Comparison of ENCODE assay signal across 1 cellular context in the genomic region with DNA sequence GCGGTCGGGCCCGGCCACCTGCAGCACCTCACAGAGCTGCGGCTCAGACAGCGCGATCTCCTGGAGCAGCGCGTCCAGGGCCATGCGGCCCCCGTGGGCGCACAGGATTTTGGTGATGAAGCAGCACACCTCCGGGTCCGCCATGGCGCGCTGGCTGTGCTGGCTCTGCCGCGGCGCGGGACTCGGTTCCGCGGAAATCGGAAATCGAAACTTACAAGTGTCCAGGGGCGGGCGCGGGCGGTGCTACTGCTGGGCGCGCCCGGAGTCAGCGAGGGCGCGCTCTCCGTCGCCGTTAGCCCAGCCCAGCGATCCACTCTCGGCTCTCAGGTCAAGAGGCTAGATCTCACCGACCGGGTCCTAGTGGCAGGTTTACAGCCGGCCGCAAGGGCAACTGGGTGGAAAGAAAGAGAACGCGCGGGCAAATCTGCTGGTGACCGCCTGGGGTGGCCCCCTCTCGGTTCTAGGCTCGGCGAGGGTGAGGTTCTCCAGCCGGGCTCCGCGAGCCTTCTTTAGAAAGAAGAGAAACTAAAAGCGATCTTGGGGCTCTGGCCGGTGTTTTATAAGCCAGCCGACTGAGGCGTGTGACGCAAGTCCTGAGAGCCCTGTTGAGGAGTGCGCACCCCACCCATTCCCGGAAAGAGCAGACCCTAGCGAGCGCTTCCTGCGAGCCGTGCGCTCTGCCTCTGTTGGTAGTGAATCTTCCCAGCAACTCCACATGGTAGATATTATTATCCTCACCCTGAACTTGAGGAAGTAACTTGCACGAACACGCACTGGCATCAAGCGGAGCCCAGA.
TF ChIP-seq lines count a peak whose summit lies in the region.

A gene (minus strand): TSS at position 533 of the 795 bp plus-strand sequence. CDS start 389 bp downstream, at position 144.

TF ChIP-seq in K562, 482 proteins besides CTCF, POLR2A, EP300 and RAD21 (continued from another document and continues in another):
- TF ChIP-seq, protein P1, sequence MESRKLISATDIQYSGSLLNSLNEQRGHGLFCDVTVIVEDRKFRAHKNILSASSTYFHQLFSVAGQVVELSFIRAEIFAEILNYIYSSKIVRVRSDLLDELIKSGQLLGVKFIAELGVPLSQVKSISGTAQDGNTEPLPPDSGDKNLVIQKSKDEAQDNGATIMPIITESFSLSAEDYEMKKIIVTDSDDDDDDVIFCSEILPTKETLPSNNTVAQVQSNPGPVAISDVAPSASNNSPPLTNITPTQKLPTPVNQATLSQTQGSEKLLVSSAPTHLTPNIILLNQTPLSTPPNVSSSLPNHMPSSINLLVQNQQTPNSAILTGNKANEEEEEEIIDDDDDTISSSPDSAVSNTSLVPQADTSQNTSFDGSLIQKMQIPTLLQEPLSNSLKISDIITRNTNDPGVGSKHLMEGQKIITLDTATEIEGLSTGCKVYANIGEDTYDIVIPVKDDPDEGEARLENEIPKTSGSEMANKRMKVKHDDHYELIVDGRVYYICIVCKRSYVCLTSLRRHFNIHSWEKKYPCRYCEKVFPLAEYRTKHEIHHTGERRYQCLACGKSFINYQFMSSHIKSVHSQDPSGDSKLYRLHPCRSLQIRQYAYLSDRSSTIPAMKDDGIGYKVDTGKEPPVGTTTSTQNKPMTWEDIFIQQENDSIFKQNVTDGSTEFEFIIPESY (CRISPR knock-in tag; IDR thresholded peaks at IDR 0.05): peak; percentile 80; the same call in 1 of the 2 replicates
- TF ChIP-seq, protein P2, sequence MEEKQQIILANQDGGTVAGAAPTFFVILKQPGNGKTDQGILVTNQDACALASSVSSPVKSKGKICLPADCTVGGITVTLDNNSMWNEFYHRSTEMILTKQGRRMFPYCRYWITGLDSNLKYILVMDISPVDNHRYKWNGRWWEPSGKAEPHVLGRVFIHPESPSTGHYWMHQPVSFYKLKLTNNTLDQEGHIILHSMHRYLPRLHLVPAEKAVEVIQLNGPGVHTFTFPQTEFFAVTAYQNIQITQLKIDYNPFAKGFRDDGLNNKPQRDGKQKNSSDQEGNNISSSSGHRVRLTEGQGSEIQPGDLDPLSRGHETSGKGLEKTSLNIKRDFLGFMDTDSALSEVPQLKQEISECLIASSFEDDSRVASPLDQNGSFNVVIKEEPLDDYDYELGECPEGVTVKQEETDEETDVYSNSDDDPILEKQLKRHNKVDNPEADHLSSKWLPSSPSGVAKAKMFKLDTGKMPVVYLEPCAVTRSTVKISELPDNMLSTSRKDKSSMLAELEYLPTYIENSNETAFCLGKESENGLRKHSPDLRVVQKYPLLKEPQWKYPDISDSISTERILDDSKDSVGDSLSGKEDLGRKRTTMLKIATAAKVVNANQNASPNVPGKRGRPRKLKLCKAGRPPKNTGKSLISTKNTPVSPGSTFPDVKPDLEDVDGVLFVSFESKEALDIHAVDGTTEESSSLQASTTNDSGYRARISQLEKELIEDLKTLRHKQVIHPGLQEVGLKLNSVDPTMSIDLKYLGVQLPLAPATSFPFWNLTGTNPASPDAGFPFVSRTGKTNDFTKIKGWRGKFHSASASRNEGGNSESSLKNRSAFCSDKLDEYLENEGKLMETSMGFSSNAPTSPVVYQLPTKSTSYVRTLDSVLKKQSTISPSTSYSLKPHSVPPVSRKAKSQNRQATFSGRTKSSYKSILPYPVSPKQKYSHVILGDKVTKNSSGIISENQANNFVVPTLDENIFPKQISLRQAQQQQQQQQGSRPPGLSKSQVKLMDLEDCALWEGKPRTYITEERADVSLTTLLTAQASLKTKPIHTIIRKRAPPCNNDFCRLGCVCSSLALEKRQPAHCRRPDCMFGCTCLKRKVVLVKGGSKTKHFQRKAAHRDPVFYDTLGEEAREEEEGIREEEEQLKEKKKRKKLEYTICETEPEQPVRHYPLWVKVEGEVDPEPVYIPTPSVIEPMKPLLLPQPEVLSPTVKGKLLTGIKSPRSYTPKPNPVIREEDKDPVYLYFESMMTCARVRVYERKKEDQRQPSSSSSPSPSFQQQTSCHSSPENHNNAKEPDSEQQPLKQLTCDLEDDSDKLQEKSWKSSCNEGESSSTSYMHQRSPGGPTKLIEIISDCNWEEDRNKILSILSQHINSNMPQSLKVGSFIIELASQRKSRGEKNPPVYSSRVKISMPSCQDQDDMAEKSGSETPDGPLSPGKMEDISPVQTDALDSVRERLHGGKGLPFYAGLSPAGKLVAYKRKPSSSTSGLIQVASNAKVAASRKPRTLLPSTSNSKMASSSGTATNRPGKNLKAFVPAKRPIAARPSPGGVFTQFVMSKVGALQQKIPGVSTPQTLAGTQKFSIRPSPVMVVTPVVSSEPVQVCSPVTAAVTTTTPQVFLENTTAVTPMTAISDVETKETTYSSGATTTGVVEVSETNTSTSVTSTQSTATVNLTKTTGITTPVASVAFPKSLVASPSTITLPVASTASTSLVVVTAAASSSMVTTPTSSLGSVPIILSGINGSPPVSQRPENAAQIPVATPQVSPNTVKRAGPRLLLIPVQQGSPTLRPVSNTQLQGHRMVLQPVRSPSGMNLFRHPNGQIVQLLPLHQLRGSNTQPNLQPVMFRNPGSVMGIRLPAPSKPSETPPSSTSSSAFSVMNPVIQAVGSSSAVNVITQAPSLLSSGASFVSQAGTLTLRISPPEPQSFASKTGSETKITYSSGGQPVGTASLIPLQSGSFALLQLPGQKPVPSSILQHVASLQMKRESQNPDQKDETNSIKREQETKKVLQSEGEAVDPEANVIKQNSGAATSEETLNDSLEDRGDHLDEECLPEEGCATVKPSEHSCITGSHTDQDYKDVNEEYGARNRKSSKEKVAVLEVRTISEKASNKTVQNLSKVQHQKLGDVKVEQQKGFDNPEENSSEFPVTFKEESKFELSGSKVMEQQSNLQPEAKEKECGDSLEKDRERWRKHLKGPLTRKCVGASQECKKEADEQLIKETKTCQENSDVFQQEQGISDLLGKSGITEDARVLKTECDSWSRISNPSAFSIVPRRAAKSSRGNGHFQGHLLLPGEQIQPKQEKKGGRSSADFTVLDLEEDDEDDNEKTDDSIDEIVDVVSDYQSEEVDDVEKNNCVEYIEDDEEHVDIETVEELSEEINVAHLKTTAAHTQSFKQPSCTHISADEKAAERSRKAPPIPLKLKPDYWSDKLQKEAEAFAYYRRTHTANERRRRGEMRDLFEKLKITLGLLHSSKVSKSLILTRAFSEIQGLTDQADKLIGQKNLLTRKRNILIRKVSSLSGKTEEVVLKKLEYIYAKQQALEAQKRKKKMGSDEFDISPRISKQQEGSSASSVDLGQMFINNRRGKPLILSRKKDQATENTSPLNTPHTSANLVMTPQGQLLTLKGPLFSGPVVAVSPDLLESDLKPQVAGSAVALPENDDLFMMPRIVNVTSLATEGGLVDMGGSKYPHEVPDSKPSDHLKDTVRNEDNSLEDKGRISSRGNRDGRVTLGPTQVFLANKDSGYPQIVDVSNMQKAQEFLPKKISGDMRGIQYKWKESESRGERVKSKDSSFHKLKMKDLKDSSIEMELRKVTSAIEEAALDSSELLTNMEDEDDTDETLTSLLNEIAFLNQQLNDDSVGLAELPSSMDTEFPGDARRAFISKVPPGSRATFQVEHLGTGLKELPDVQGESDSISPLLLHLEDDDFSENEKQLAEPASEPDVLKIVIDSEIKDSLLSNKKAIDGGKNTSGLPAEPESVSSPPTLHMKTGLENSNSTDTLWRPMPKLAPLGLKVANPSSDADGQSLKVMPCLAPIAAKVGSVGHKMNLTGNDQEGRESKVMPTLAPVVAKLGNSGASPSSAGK (IDR thresholded peaks at IDR 0.05): peak; percentile 76; the same call in 1 of the 2 replicates
- TF ChIP-seq DDX20 (tag; IDR thresholded peaks at IDR 0.05; ENCODE audit: low read depth): no peak
- no peak; the same call in 1 of the 2 replicates for TF ChIP-seq ZKSCAN8 (CRISPR knock-in tag; IDR thresholded peaks at IDR 0.05)
- TF ChIP-seq TBL1XR1 (IDR thresholded peaks at IDR 0.05; ENCODE audit: low read length in 2 of 2): peak; percentile 12 to 28; a peak in 3 of 4 replicates
- TF ChIP-seq, protein P3, sequence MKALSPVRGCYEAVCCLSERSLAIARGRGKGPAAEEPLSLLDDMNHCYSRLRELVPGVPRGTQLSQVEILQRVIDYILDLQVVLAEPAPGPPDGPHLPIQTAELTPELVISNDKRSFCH (CRISPR knock-in tag; IDR thresholded peaks at IDR 0.05): no peak
- TF ChIP-seq, protein P3 (tag; IDR thresholded peaks at IDR 0.05): no peak; the same call in 1 of the 2 replicates
- no peak for TF ChIP-seq RBM39 (optimal IDR thresholded peaks at IDR 0.05; ENCODE audit: low read depth, low read length)
- TF ChIP-seq, protein P4, sequence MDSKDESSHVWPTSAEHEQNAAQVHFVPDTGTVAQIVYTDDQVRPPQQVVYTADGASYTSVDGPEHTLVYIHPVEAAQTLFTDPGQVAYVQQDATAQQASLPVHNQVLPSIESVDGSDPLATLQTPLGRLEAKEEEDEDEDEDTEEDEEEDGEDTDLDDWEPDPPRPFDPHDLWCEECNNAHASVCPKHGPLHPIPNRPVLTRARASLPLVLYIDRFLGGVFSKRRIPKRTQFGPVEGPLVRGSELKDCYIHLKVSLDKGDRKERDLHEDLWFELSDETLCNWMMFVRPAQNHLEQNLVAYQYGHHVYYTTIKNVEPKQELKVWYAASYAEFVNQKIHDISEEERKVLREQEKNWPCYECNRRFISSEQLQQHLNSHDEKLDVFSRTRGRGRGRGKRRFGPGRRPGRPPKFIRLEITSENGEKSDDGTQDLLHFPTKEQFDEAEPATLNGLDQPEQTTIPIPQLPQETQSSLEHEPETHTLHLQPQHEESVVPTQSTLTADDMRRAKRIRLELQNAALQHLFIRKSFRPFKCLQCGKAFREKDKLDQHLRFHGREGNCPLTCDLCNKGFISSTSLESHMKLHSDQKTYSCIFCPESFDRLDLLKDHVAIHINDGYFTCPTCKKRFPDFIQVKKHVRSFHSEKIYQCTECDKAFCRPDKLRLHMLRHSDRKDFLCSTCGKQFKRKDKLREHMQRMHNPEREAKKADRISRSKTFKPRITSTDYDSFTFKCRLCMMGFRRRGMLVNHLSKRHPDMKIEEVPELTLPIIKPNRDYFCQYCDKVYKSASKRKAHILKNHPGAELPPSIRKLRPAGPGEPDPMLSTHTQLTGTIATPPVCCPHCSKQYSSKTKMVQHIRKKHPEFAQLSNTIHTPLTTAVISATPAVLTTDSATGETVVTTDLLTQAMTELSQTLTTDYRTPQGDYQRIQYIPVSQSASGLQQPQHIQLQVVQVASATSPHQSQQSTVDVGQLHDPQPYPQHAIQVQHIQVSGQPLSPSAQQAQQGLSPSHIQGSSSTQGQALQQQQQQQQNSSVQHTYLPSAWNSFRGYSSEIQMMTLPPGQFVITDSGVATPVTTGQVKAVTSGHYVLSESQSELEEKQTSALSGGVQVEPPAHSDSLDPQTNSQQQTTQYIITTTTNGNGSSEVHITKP (IDR thresholded peaks at IDR 0.05; ENCODE audit: partially characterized antibody): peak; percentile 50
- TF ChIP-seq RUNX1 (IDR thresholded peaks at IDR 0.05; ENCODE audit: low read depth): 0 out of 2 replicates have a peak, but pooled peaks have one; percentile 2
- TF ChIP-seq, protein P5, sequence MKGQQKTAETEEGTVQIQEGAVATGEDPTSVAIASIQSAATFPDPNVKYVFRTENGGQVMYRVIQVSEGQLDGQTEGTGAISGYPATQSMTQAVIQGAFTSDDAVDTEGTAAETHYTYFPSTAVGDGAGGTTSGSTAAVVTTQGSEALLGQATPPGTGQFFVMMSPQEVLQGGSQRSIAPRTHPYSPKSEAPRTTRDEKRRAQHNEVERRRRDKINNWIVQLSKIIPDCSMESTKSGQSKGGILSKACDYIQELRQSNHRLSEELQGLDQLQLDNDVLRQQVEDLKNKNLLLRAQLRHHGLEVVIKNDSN (CRISPR knock-in tag; IDR thresholded peaks at IDR 0.05): no peak; the same call in 1 of the 2 replicates
- TF ChIP-seq, protein P6, sequence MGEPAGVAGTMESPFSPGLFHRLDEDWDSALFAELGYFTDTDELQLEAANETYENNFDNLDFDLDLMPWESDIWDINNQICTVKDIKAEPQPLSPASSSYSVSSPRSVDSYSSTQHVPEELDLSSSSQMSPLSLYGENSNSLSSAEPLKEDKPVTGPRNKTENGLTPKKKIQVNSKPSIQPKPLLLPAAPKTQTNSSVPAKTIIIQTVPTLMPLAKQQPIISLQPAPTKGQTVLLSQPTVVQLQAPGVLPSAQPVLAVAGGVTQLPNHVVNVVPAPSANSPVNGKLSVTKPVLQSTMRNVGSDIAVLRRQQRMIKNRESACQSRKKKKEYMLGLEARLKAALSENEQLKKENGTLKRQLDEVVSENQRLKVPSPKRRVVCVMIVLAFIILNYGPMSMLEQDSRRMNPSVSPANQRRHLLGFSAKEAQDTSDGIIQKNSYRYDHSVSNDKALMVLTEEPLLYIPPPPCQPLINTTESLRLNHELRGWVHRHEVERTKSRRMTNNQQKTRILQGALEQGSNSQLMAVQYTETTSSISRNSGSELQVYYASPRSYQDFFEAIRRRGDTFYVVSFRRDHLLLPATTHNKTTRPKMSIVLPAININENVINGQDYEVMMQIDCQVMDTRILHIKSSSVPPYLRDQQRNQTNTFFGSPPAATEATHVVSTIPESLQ (CRISPR knock-in tag; IDR thresholded peaks at IDR 0.05): peak; percentile 54; the same call in 1 of the 2 replicates
- TF ChIP-seq EGR1 (conservative IDR thresholded peaks at IDR 0.05): peak; percentile 61
- no peak for TF ChIP-seq SRSF9 (IDR thresholded peaks at IDR 0.05; ENCODE audit: borderline replicate concordance, low read depth, low read length)
- TF ChIP-seq ZNF175 (CRISPR knock-in tag; IDR thresholded peaks at IDR 0.05; ENCODE audit: low read depth): peak; percentile 61; the same call in 1 of the 2 replicates
- TF ChIP-seq RFX1 (IDR thresholded peaks at IDR 0.05): no peak
- TF ChIP-seq, protein P7, sequence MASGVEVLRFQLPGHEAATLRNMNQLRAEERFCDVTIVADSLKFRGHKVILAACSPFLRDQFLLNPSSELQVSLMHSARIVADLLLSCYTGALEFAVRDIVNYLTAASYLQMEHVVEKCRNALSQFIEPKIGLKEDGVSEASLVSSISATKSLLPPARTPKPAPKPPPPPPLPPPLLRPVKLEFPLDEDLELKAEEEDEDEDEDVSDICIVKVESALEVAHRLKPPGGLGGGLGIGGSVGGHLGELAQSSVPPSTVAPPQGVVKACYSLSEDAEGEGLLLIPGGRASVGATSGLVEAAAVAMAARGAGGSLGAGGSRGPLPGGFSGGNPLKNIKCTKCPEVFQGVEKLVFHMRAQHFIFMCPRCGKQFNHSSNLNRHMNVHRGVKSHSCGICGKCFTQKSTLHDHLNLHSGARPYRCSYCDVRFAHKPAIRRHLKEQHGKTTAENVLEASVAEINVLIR (CRISPR knock-in tag; IDR thresholded peaks at IDR 0.05): peak; percentile 54
- TF ChIP-seq MCM7 (IDR thresholded peaks at IDR 0.05): no peak
- TF ChIP-seq CREM (IDR thresholded peaks at IDR 0.05; ENCODE audit: low read depth): peak; percentile 85
- TF ChIP-seq PHB2 (IDR thresholded peaks at IDR 0.05; ENCODE audit: low read depth): no peak
- TF ChIP-seq, protein P8, sequence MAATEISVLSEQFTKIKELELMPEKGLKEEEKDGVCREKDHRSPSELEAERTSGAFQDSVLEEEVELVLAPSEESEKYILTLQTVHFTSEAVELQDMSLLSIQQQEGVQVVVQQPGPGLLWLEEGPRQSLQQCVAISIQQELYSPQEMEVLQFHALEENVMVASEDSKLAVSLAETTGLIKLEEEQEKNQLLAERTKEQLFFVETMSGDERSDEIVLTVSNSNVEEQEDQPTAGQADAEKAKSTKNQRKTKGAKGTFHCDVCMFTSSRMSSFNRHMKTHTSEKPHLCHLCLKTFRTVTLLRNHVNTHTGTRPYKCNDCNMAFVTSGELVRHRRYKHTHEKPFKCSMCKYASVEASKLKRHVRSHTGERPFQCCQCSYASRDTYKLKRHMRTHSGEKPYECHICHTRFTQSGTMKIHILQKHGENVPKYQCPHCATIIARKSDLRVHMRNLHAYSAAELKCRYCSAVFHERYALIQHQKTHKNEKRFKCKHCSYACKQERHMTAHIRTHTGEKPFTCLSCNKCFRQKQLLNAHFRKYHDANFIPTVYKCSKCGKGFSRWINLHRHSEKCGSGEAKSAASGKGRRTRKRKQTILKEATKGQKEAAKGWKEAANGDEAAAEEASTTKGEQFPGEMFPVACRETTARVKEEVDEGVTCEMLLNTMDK (IDR thresholded peaks at IDR 0.05; ENCODE audit: borderline replicate concordance, insufficient read depth, low read depth, low read length, poor library complexity, severe bottlenecking): no peak
